ENCODE assay signal across 8 cellular contexts in the genomic region with DNA sequence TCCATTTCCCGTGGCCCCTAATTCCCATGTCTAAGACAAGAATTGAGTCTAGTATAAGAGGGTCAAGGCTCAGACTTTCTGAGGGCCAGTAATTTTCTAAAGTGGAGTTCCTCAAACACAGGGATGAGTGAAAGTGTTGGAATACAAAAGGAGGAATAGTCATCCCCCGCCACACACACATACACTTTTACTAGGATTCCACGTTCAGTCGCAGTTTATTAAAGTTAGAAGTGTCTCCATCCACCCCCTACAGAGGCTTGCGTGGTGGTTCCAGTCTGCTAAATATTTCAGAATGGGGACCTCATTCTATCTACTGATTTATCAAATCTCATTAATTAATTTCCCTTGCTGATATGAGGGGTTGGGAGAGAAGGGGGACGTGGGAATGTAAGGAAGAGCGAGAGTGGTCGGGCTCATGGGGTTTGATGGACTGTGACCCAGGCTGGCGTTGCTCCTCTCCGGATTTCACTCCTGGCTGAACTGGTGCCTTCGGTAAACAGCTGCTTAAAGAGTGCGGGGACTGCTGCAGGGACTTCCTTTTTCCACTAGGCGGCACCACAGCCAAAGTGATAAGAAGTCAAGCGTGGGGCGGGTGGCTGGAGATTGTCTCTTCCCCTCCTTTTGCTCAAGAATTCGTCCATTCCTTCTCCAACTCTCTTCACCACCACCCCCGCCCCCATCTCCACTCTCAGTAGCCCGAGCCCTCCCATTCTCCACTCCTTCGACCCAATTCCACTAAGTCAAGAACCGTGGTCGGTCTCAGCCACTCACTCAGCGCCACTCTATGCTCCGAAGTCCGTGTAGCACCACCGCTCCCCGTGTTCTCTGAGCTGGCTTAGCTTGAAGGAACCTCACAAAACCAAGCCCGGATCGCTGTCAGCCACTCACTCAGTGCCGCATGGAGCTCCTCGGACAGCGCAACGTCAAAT. TPM values are rescaled to one million over a fixed set of nuclear protein-coding genes. Genes with fewer than 3 reads are reported as not detected.
DNase-seq lines count a peak whose midpoint lies in the region; ATAC-seq lines count a peak whose summit lies in the region.

No MANE protein-coding gene starts in this region.

- peak overlapping the region; percentile 83 for H3K4me2 ChIP-seq in skeletal muscle satellite cell (ENCODE audit: low read length)

- ATAC-seq in HG02852 (IDR thresholded peaks at IDR 0.05; ENCODE audit: unreplicated experiment) (peak; percentile 70), GM19397 (IDR thresholded peaks at IDR 0.05; ENCODE audit: unreplicated experiment) (no peak)

- H3K4me1 ChIP-seq in ES-I3 (ENCODE audit: insufficient read depth, low read length) (0 out of 2 replicates have a peak, but pooled peaks cover 5% of the 10 kb centered on the region), iPS-20b (ENCODE audit: insufficient read depth, low read length) (peaks cover 6% of the 10 kb centered on the region; the same call in 1 of the 2 replicates), skeletal muscle satellite cell (ENCODE audit: control insufficient read depth, insufficient read depth, low read length) (peaks cover 32% of the 10 kb centered on the region)

- peaks cover 73% of the 10 kb centered on the region for H3K27me3 ChIP-seq in iPS-20b (ENCODE audit: insufficient read depth, low read length)
- peaks cover 64% of the 10 kb centered on the region for H3K27me3 ChIP-seq in skeletal muscle satellite cell (ENCODE audit: control insufficient read depth, insufficient read depth, low read length)

- H3K36me3 ChIP-seq in ES-I3 (ENCODE audit: insufficient read depth, low read length): no peaks in the 10 kb centered on the region
- H3K36me3 ChIP-seq in iPS-20b (ENCODE audit: insufficient read depth, low read depth, low read length): no peaks in the 10 kb centered on the region
- H3K36me3 ChIP-seq in skeletal muscle satellite cell (ENCODE audit: insufficient read depth, low read length): no peaks in the 10 kb centered on the region

- peak; percentile 21 for DNase-seq in NCI-H2107 (lab: John Stamatoyannopoulos, UW)
- DNase-seq in UCSD-AML1 (lab: John Stamatoyannopoulos, UW; ENCODE audit: unreplicated experiment): peak; percentile 85
- peak; percentile 41 for DNase-seq in brain pericyte (ENCODE audit: low read depth, low spot score)

- H3K27ac ChIP-seq in iPS-20b (ENCODE audit: low read length): no peak overlapping the region

- peak overlapping the region; percentile 63 for H3K4me3 ChIP-seq in iPS-20b (ENCODE audit: low read length)
- peak overlapping the region; percentile 71 for H3K4me3 ChIP-seq in skeletal muscle satellite cell (ENCODE audit: low read length)

- H3K9ac ChIP-seq in ES-I3 (ENCODE audit: low read depth, low read length): peak overlapping the region; percentile 52; the same call in 1 of the 2 replicates
- H3K9ac ChIP-seq in iPS-20b (ENCODE audit: low read depth, low read length): no peak overlapping the region
- peak overlapping the region; percentile 67 for H3K9ac ChIP-seq in skeletal muscle satellite cell (ENCODE audit: low read depth, low read length)

- H3K9me3 ChIP-seq in ES-I3 (ENCODE audit: control insufficient read depth, insufficient read depth, low read length): no peaks in the 10 kb centered on the region
- no peaks in the 10 kb centered on the region for H3K9me3 ChIP-seq in iPS-20b (ENCODE audit: insufficient read depth, low read depth, low read length)
- H3K9me3 ChIP-seq in skeletal muscle satellite cell (replicated peaks; ENCODE audit: low read length): no peaks in the 10 kb centered on the region

RNA-seq across cellular contexts. Expression of gene TRIM31, which starts 9.9 kb away (rescaled TPM):
- not detected in 2 replicates for total RNA-seq in skeletal muscle satellite cell (2012; rRNA removed)

RNA-seq across cellular contexts. Expression of gene RNF39, which starts 27.4 kb away (rescaled TPM):
- not detected in 2 replicates for total RNA-seq in skeletal muscle satellite cell (2012; rRNA removed)

RNA-seq across cellular contexts. Expression of gene TRIM40, which starts 33.0 kb away (rescaled TPM):
- not detected in 2 replicates for total RNA-seq in skeletal muscle satellite cell (2012; rRNA removed)

RNA-seq across cellular contexts. Expression of gene PPP1R11, which starts 36.0 kb away (rescaled TPM):
- 29.4 and 38.9 TPM in 2 replicates for total RNA-seq in skeletal muscle satellite cell (2012; rRNA removed)

RNA-seq across cellular contexts. Expression of gene POLR1H, which starts 41.9 kb away (rescaled TPM):
- total RNA-seq in skeletal muscle satellite cell (2012; rRNA removed): 36.5 and 44.1 TPM in 2 replicates

Comparison
In these comparisons a context has a peak if more than half of its experiments do, and no peak if none do; other contexts are left out.
1. DNase-seq: peak in every context shown above with its lines; median percentile 85 in UCSD-AML1; 41 in brain pericyte; 21 in NCI-H2107.